In the genomic region with DNA sequence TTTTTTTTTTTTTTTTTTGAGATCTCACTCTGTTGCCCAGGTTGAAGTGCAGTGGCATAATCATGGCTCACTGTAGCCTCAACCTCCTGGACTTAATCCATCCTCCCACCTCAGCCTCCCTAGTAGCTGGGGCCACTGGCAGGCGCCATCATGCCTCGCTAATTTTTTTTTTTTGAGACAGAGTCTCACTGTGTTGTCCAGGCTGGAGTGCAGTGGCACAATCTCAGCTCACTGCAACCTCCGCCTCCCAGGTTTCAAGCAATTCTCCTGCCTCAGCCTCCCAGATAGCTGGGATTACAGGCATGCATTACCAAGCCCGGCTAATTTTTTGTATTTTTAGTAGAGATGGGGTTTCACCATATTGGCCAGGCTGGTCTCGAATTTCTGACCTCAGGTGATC, we compare ENCODE assay signal across 3 cellular contexts. TPM values are rescaled to one million over a fixed set of nuclear protein-coding genes. Genes with fewer than 3 reads are reported as not detected.
"Had no signal": no experiment of that assay in that cellular context is flagged by ENCODE, and none has a peak within 500 bp of the region (broad histone marks: within the 10 kb centered on the region; RNA-seq: fewer than 3 reads in every experiment).

No MANE protein-coding gene starts in this region.

RNA-seq across cellular contexts. Expression of a gene that starts 23.0 kb away (rescaled TPM):
- total RNA-seq: GM23338, H1, H9 had no signal
- polyA plus RNA-seq: GM23338, H1 had no signal
